Comparison of ENCODE assay signal across 19 cellular contexts in genomic region chr7:58086461-58086860, GRCh38.
DNase-seq lines count a peak whose midpoint lies in the region; ATAC-seq and TF ChIP-seq lines count a peak whose summit lies in the region.
"Had no signal": no experiment of that assay in that cellular context is flagged by ENCODE, and none has a peak within 500 bp of the region (broad histone marks: within the 10 kb centered on the region; RNA-seq: fewer than 3 reads in every experiment).

No MANE protein-coding gene starts in this region.

- peaks cover 5% of the 10 kb centered on the region for H3K9me3 Mint-ChIP-seq in natural killer cell treated with Interleukin-12 subunit alpha and Interleukin-12 subunit beta and Interleukin-15 and Interleukin-18, amount 100 ng/mL, for 72 hours
- H3K9me3 Mint-ChIP-seq in natural killer cell: peaks cover 4 to 8% of the 10 kb centered on the region in 2 donors
- H3K9me3 Mint-ChIP-seq in chondrocyte (ENCODE audit: low read depth): peaks cover 16% of the 10 kb centered on the region

- no peaks in the 10 kb centered on the region for H3K27me3 ChIP-seq in sigmoid colon
- H3K27me3 ChIP-seq in aorta (ENCODE audit: control insufficient read depth in 1 of 2, insufficient read depth in 2 of 2, low read length in 1 of 2): no peaks in the 10 kb centered on the region
- H3K27me3 ChIP-seq: BLaER1 had no signal

- H3K4me1 Mint-ChIP-seq in natural killer cell treated with Interleukin-12 subunit alpha and Interleukin-12 subunit beta and Interleukin-15 and Interleukin-18, amount 100 ng/mL, for 72 hours (ENCODE audit: low read depth in 2 of 2): no peaks in the 10 kb centered on the region
- H3K4me1 Mint-ChIP-seq in natural killer cell (no peaks in the 10 kb centered on the region), chondrocyte (ENCODE audit: low read depth) (no peaks in the 10 kb centered on the region)
- H3K4me1 Mint-ChIP-seq: CD14-positive monocyte, IgD-negative memory B cell had no signal

- H3K27me3 Mint-ChIP-seq in natural killer cell treated with Interleukin-12 subunit alpha and Interleukin-12 subunit beta and Interleukin-15 and Interleukin-18, amount 100 ng/mL, for 72 hours: no peaks in the 10 kb centered on the region
- no peaks in the 10 kb centered on the region for H3K27me3 Mint-ChIP-seq in natural killer cell (ENCODE audit: low read depth in 2 of 2)
- H3K27me3 Mint-ChIP-seq in chondrocyte (ENCODE audit: low read depth): no peaks in the 10 kb centered on the region
- H3K27me3 Mint-ChIP-seq: CD4-positive, alpha-beta memory T cell; IgD-negative memory B cell had no signal

- intact Hi-C loops in natural killer cell (cut with micrococcal nuclease): no loop called here
- intact Hi-C loops in sigmoid colon (cut with DNase I): no loop called here
- intact Hi-C loops in aorta (cut with DNase I): no loop called here

- H3K36me3 ChIP-seq in sigmoid colon (no peaks in the 10 kb centered on the region), aorta (ENCODE audit: control insufficient read depth in 1 of 2, insufficient read depth in 2 of 2, low read length in 1 of 2) (no peaks in the 10 kb centered on the region)
- H3K36me3 ChIP-seq: BLaER1, HAP-1 had no signal

- no peak overlapping the region for H3K27ac ChIP-seq in sigmoid colon
- no peak overlapping the region for H3K27ac ChIP-seq in aorta (ENCODE audit: low read depth in 1 of 2, low read length in 2 of 2)
- H3K27ac ChIP-seq: A549, BLaER1 had no signal

- no peaks in the 10 kb centered on the region for H3K4me1 ChIP-seq in sigmoid colon
- no peaks in the 10 kb centered on the region for H3K4me1 ChIP-seq in aorta (ENCODE audit: control insufficient read depth in 1 of 2, insufficient read depth in 2 of 2, low read length in 2 of 2)
- H3K4me1 ChIP-seq: A549, BLaER1, HAP-1 had no signal

- TF ChIP-seq CTCF in natural killer cell (IDR thresholded peaks at IDR 0.05) (no peak), chondrocyte (IDR thresholded peaks at IDR 0.05) (no peak), sigmoid colon (IDR thresholded peaks at IDR 0.05) (no peak)

- H3K4me3 Mint-ChIP-seq in natural killer cell treated with Interleukin-12 subunit alpha and Interleukin-12 subunit beta and Interleukin-15 and Interleukin-18, amount 100 ng/mL, for 72 hours: no peak overlapping the region
- H3K4me3 Mint-ChIP-seq in natural killer cell (no peak overlapping the region), chondrocyte (ENCODE audit: unreplicated experiment) (no peak overlapping the region)
- H3K4me3 Mint-ChIP-seq: CD14-positive monocyte; CD4-positive, alpha-beta memory T cell; IgD-negative memory B cell had no signal

- WGBS in sigmoid colon, 2 donors: 74 to 89% methylated on average over 40 of the region's 40 CpGs
- 68 to 69% methylated on average over 36 to 40 of the region's 40 CpGs for WGBS in aorta, 2 donors

- no peak for ATAC-seq in natural killer cell treated with Interleukin-12 subunit alpha and Interleukin-12 subunit beta and Interleukin-15 and Interleukin-18, amount 100 ng/mL, for 72 hours
- ATAC-seq in natural killer cell (no peak), aorta (ENCODE audit: low FRiP score) (no peak)
- ATAC-seq: A549, HepG2 had no signal

- H3K4me3 ChIP-seq in sigmoid colon (no peak overlapping the region), aorta (ENCODE audit: low read length in 2 of 2) (no peak overlapping the region)
- H3K4me3 ChIP-seq: A549, BLaER1, HAP-1 had no signal

- DNase-seq in natural killer cell treated with Interleukin-12 subunit alpha and Interleukin-12 subunit beta and Interleukin-15 and Interleukin-18, amount 100 ng/mL, for 72 hours (ENCODE audit: low spot score): peak; percentile 44
- no peak for DNase-seq in natural killer cell
- DNase-seq in chondrocyte (ENCODE audit: low spot score): peak; percentile 50
- DNase-seq in sigmoid colon: peak; percentile 30
- peak; percentile 31 to 62 for DNase-seq in aorta
- no peak for DNase-seq in activated gamma-delta T cell (lab: John Stamatoyannopoulos, UW)
- DNase-seq in 8988T: no peak
- DNase-seq in SW 1271 (lab: John Stamatoyannopoulos, UW): no peak
- DNase-seq: AML-193; CD4-positive, alpha-beta memory T cell; DMS153; DMS79; GDM1 had no signal

- H3K9me3 ChIP-seq in sigmoid colon (peaks cover 0 to 5% (median 4%) of the 10 kb centered on the region in 4 donors), aorta (ENCODE audit: control insufficient read depth, low read length) (no peaks in the 10 kb centered on the region)
- H3K9me3 ChIP-seq: A549, HAP-1 had no signal

- H3K27ac Mint-ChIP-seq in natural killer cell treated with Interleukin-12 subunit alpha and Interleukin-12 subunit beta and Interleukin-15 and Interleukin-18, amount 100 ng/mL, for 72 hours: no peak overlapping the region
- no peak overlapping the region for H3K27ac Mint-ChIP-seq in natural killer cell
- no peak overlapping the region for H3K27ac Mint-ChIP-seq in chondrocyte (ENCODE audit: unreplicated experiment)
- H3K27ac Mint-ChIP-seq: CD14-positive monocyte; CD4-positive, alpha-beta memory T cell; IgD-negative memory B cell had no signal

- peaks cover 11% of the 10 kb centered on the region for H3K36me3 Mint-ChIP-seq in natural killer cell treated with Interleukin-12 subunit alpha and Interleukin-12 subunit beta and Interleukin-15 and Interleukin-18, amount 100 ng/mL, for 72 hours
- peaks cover 8% of the 10 kb centered on the region for H3K36me3 Mint-ChIP-seq in natural killer cell
- peaks cover 4% of the 10 kb centered on the region for H3K36me3 Mint-ChIP-seq in chondrocyte (ENCODE audit: low read depth)
- H3K36me3 Mint-ChIP-seq: CD14-positive monocyte, IgD-negative memory B cell had no signal

- TF ChIP-seq POLR2A in sigmoid colon (IDR thresholded peaks at IDR 0.05): no peak

- no peak for TF ChIP-seq EP300 in sigmoid colon (IDR thresholded peaks at IDR 0.05)

Comparison
In these comparisons a context has a peak if more than half of its experiments do, and no peak if none do; other contexts are left out.
1. DNase-seq: peak in natural killer cell treated with Interleukin-12 subunit alpha and Interleukin-12 subunit beta and Interleukin-15 and Interleukin-18, amount 100 ng/mL, for 72 hours (single experiment), chondrocyte (single experiment), sigmoid colon (single experiment) and aorta (2 of 2); none in natural killer cell (single experiment), activated gamma-delta T cell (single experiment), 8988T (single experiment) and SW 1271 (0 of 2).